ENCODE assay signal across 8 cellular contexts in the genomic region with DNA sequence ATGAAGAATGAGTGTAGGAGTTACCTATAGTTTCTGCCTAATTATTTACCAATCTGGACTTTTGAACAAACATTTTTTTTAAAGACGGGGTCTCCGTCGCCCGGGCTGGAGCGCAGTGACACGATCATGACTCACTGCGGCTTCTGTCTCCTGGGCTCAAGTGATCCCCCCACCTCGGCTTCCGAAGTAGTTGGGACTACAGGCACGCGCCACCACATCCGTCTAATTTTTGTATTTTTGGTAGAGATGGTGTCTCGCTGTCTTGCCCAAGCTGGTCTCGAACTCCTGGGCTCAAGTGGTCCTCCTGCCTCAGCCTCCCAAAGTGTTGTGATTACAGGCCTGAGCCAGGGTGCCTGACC. TPM values are rescaled to one million over a fixed set of nuclear protein-coding genes. Genes with fewer than 3 reads are reported as not detected.
DNase-seq lines count a peak whose midpoint lies in the region; ATAC-seq and TF ChIP-seq lines count a peak whose summit lies in the region.

No MANE protein-coding gene starts in this region.

- no peak for TF ChIP-seq POLR2A in sigmoid colon (IDR thresholded peaks at IDR 0.05)
- TF ChIP-seq POLR2A in lower leg skin (IDR thresholded peaks at IDR 0.05): no peak

- no peak for DNase-seq in GM12864 (ENCODE audit: low read depth)
- no peak for DNase-seq in T-helper 17 cell
- no peak for DNase-seq in fibroblast of villous mesenchyme (ENCODE audit: low read depth)
- no peak for DNase-seq in sigmoid colon
- no peak for DNase-seq in SKM-1 treated with dmso at 0.1 percent for 144 hours (lab: John Stamatoyannopoulos, UW; ENCODE audit: unreplicated experiment)
- no peak for DNase-seq in lower leg skin (ENCODE audit: low spot score in 2 of 2)
- DNase-seq in GF-D8 (lab: John Stamatoyannopoulos, UW): no peak

- peaks cover 0 to 19% (median 7%) of the 10 kb centered on the region in 4 donors for H3K36me3 ChIP-seq in sigmoid colon

- H3K4me3 Mint-ChIP-seq in T-helper 17 cell: peak overlapping the region; percentile 86

- H3K4me1 Mint-ChIP-seq in T-helper 17 cell: peaks cover 19% of the 10 kb centered on the region

- no peak for ATAC-seq in T-helper 17 cell
- no peak for ATAC-seq in HG03521 (IDR thresholded peaks at IDR 0.05; ENCODE audit: unreplicated experiment)

- no peaks in the 10 kb centered on the region for H3K27me3 ChIP-seq in sigmoid colon

- intact Hi-C loops in sigmoid colon (cut with DNase I): loop anchor here (10.0 kb wide), 2 partner anchors 120 to 420 kb away; a partner anchor contains a TSS
- intact Hi-C loops in lower leg skin (cut with DNase I; ENCODE audit: low total_unique reads): no loop called here

- peak overlapping the region; percentile 96 for H3K4me3 ChIP-seq in GM12864 (ENCODE audit: low read depth, low read length)
- peak overlapping the region; percentile 89 for H3K4me3 ChIP-seq in fibroblast of villous mesenchyme (ENCODE audit: low read depth, low read length)
- peak overlapping the region; percentile 88 to 100 (median 94) for H3K4me3 ChIP-seq in sigmoid colon
- no peak overlapping the region for H3K4me3 ChIP-seq in lower leg skin (ENCODE audit: low read depth, poor library complexity, severe bottlenecking)

- no peak for TF ChIP-seq CTCF in GM12864 (IDR thresholded peaks at IDR 0.05; ENCODE audit: low read depth, low read length, missing control alignments)
- no peak for TF ChIP-seq CTCF in fibroblast of villous mesenchyme (IDR thresholded peaks at IDR 0.05; ENCODE audit: insufficient read depth, low read depth, low read length)
- TF ChIP-seq CTCF in sigmoid colon (IDR thresholded peaks at IDR 0.05): no peak
- TF ChIP-seq CTCF in lower leg skin (IDR thresholded peaks at IDR 0.05): no peak

- WGBS in sigmoid colon, 2 donors: 45 to 78% methylated on average over 14 of the region's 14 CpGs
- WGBS in lower leg skin, 2 donors: 60 to 67% methylated on average over 14 of the region's 14 CpGs

- H3K9me3 ChIP-seq in T-helper 17 cell (ENCODE audit: control insufficient read depth, low read length, poor library complexity, severe bottlenecking) (no peaks in the 10 kb centered on the region), sigmoid colon (peaks cover 0 to 6% (median 3%) of the 10 kb centered on the region in 4 donors)

- H3K4me1 ChIP-seq in sigmoid colon: peaks cover 0 to 33% (median 30%) of the 10 kb centered on the region in 4 donors

- H3K27me3 Mint-ChIP-seq in T-helper 17 cell: peaks cover 18% of the 10 kb centered on the region

- H3K27ac Mint-ChIP-seq in T-helper 17 cell: no peak overlapping the region

- no peak for TF ChIP-seq EP300 in sigmoid colon (IDR thresholded peaks at IDR 0.05)

- peak overlapping the region; percentile 99 to 100 (median 100) for H3K27ac ChIP-seq in sigmoid colon

- peaks cover 5% of the 10 kb centered on the region for H3K36me3 Mint-ChIP-seq in T-helper 17 cell (ENCODE audit: low read depth)

RNA-seq across cellular contexts. Expression of a gene that starts 1.5 kb away (rescaled TPM):
- 10 to 100 TPM; 13.7 to 20.9 TPM for total RNA-seq in T-helper 17 cell
- 455 and 461 TPM in 2 replicates for total RNA-seq in fibroblast of villous mesenchyme
- 100 to 1,000 TPM; 165 to 256 (median 194) TPM for total RNA-seq in sigmoid colon
- 100 to 1,000 TPM; 163 to 236 (median 171) TPM for polyA plus RNA-seq in sigmoid colon
- 100 to 1,000 TPM; 223 to 304 (median 263) TPM for total RNA-seq in lower leg skin

Comparison
In these comparisons a context has a peak if more than half of its experiments do, and no peak if none do; other contexts are left out.
1. RNA of a gene that starts 1.5 kb away (total RNA-seq): 455 to 461 TPM in fibroblast of villous mesenchyme, 223 to 304 TPM in lower leg skin and 165 to 256 TPM in sigmoid colon; 13.7 to 20.9 TPM in T-helper 17 cell; every median in the first group is over 4 times any median in the second.